18 cellular contexts compared by ENCODE assay signal in genomic region chr7:9939171-9939570, GRCh38.
"Had no signal": no experiment of that assay in that cellular context is flagged by ENCODE, and none has a peak within 500 bp of the region (broad histone marks: within the 10 kb centered on the region; RNA-seq: fewer than 3 reads in every experiment).

No MANE protein-coding gene starts in this region.

- H3K27ac Mint-ChIP-seq: activated naive CD4-positive, alpha-beta T cell treated with anti-CD3 and anti-CD28 coated beads, Interleukin-2, amount 50 U/mL, for 72 hours; nephron had no signal

- H3K27me3 ChIP-seq: ovary, stomach had no signal

- ATAC-seq: activated naive CD4-positive, alpha-beta T cell treated with anti-CD3 and anti-CD28 coated beads, Interleukin-2, amount 50 U/mL, for 72 hours; esophagus mucosa; left ventricle myocardium superior had no signal

- H3K36me3 ChIP-seq: ovary, stomach, thoracic aorta had no signal

- H3K4me3 Mint-ChIP-seq: nephron had no signal

- H3K9me3 ChIP-seq: ovary, stomach, thoracic aorta had no signal

- H3K4me3 ChIP-seq: ovary, stomach, thoracic aorta had no signal

- H3K36me3 Mint-ChIP-seq: activated naive CD4-positive, alpha-beta T cell treated with anti-CD3 and anti-CD28 coated beads, Interleukin-2, amount 50 U/mL, for 72 hours had no signal

- H3K9me3 Mint-ChIP-seq: nephron had no signal

- H3K4me1 Mint-ChIP-seq: nephron had no signal

- DNase-seq: activated CD4-positive, alpha-beta T cell treated with anti-CD3 and anti-CD28 coated beads, Interleukin-2, amount 50 U/mL, for 4 hours; activated CD4-positive, CD25-positive, alpha-beta regulatory T cell treated with anti-CD3 and anti-CD28 coated beads, Interleukin-2, amount 50 U/mL, for 72 hours; activated effector memory CD4-positive, alpha-beta T cell treated with anti-CD3 and anti-CD28 coated beads, Interleukin-2, amount 50 U/mL, for 16 hours; activated T-cell treated with anti-CD3 and anti-CD28 coated beads, Interleukin-2, amount 50 U/mL, for 1 hour; amniotic stem cell; cerebellar nuclear complex; dermis blood vessel endothelial cell; islet precursor cell; left ventricle myocardium superior; mesendoderm; ovary; stimulated activated CD4-positive, alpha-beta T cell treated with anti-CD3 and anti-CD28 coated beads, Interleukin-15, amount 100 ng/mL, for 24 hours; stimulated activated CD4-positive, alpha-beta T cell treated with anti-CD3 and anti-CD28 coated beads, Interleukin-4, amount 100 ng/mL, for 4 hours; stomach had no signal

- H3K27ac ChIP-seq: ovary, stomach, thoracic aorta had no signal
